Comparison of ENCODE assay signal across 23 cellular contexts in genomic region chr4:30073001-30073710, GRCh38.
"Had no signal": no experiment of that assay in that cellular context is flagged by ENCODE, and none has a peak within 500 bp of the region (broad histone marks: within the 10 kb centered on the region; RNA-seq: fewer than 3 reads in every experiment).

No MANE protein-coding gene starts in this region.

- H3K4me1 ChIP-seq: foreskin keratinocyte, left lung, sigmoid colon, testis, upper lobe of left lung had no signal

- DNase-seq: activated B cell treated with CpG ODN at 0.5 μM for 24 hours; activated CD4-positive, alpha-beta T cell treated with anti-CD3 and anti-CD28 coated beads for 36 hours; activated CD4-positive, alpha-beta T cell treated with anti-CD3 and anti-CD28 coated beads, Interleukin-2, amount 50 U/mL, for 48 hours; activated CD8-positive, alpha-beta memory T cell treated with anti-CD3 and anti-CD28 coated beads, Interleukin-2, amount 50 U/mL, for 48 hours; activated naive CD4-positive, alpha-beta T cell; activated T-cell treated with anti-CD3 and anti-CD28 coated beads, Interleukin-2, amount 50 U/mL, for 4 hours; amygdala; effector CD4-positive, alpha-beta T cell; erythroblast; foreskin keratinocyte; glutamatergic neuron; immature natural killer cell; kidney glomerular epithelial cell; left lung; naive thymus-derived CD4-positive, alpha-beta T cell; sigmoid colon; stimulated activated CD4-positive, alpha-beta T cell treated with anti-CD3 and anti-CD28 coated beads, Interleukin-15, amount 100 ng/mL, for 24 hours; T1000; testis; upper lobe of left lung had no signal

- H3K9me3 ChIP-seq: sigmoid colon, testis, upper lobe of left lung had no signal

- H3K36me3 ChIP-seq: left lung, sigmoid colon, upper lobe of left lung had no signal

- H3K27me3 ChIP-seq: foreskin keratinocyte, hepatocyte, left lung, sigmoid colon, testis, upper lobe of left lung had no signal

- H3K4me3 ChIP-seq: hepatocyte, left lung, sigmoid colon, smooth muscle cell, testis, upper lobe of left lung had no signal

- ATAC-seq: activated CD4-positive, alpha-beta T cell treated with anti-CD3 and anti-CD28 coated beads for 36 hours; activated T-cell treated with anti-CD3 and anti-CD28 coated beads, Interleukin-2, amount 50 U/mL, for 4 hours; foreskin keratinocyte; left lung; naive thymus-derived CD4-positive, alpha-beta T cell; stimulated activated memory B cell treated with anti-CD40 and anti-IgM and Interleukin-4, amounts not matched to agents 10 μg/mL and 1 μg/mL and 100 μg/mL, for 72 hours had no signal

- H3K27ac ChIP-seq: foreskin keratinocyte, hepatocyte, left lung, sigmoid colon, testis, upper lobe of left lung had no signal
